Comparison of ENCODE assay signal across 1 cellular context in the genomic region with DNA sequence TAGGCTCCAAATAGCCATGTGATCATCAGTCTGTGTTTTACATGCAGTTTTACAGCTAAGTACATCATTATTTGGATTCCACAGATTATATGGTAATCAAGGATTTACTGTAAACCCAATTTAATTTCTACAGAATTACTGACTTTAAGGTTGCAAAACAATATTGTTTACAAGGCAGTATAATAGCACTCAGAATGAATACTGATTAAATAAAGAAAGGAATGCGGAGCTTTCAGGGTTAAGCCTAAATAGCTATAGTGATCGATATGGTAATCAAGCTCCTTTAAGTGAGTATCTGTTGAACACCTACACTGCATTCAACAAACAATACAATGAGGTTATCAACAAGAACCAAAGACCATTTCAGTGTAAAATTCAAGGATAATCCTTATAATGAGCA.
TF ChIP-seq lines count a peak whose summit lies in the region.

No MANE protein-coding gene starts in this region.

TF ChIP-seq in WTC11, 78 proteins besides CTCF, POLR2A, EP300 and RAD21 (continued from another document):
- TF ChIP-seq, protein P1, sequence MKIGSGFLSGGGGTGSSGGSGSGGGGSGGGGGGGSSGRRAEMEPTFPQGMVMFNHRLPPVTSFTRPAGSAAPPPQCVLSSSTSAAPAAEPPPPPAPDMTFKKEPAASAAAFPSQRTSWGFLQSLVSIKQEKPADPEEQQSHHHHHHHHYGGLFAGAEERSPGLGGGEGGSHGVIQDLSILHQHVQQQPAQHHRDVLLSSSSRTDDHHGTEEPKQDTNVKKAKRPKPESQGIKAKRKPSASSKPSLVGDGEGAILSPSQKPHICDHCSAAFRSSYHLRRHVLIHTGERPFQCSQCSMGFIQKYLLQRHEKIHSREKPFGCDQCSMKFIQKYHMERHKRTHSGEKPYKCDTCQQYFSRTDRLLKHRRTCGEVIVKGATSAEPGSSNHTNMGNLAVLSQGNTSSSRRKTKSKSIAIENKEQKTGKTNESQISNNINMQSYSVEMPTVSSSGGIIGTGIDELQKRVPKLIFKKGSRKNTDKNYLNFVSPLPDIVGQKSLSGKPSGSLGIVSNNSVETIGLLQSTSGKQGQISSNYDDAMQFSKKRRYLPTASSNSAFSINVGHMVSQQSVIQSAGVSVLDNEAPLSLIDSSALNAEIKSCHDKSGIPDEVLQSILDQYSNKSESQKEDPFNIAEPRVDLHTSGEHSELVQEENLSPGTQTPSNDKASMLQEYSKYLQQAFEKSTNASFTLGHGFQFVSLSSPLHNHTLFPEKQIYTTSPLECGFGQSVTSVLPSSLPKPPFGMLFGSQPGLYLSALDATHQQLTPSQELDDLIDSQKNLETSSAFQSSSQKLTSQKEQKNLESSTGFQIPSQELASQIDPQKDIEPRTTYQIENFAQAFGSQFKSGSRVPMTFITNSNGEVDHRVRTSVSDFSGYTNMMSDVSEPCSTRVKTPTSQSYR (CRISPR knock-in tag; IDR thresholded peaks at IDR 0.05), result no peak
- no peak for TF ChIP-seq ZNF425 (CRISPR knock-in tag; conservative IDR thresholded peaks at IDR 0.05)
- no peak for TF ChIP-seq OVOL2 (CRISPR knock-in tag; IDR thresholded peaks at IDR 0.05; ENCODE audit: borderline replicate concordance)
- no peak for TF ChIP-seq MXD4 (CRISPR knock-in tag; IDR thresholded peaks at IDR 0.05; ENCODE audit: borderline replicate concordance)
- TF ChIP-seq GABPB1 (CRISPR knock-in tag; IDR thresholded peaks at IDR 0.05), result no peak
